Comparison of ENCODE assay signal across 1 cellular context in the genomic region with DNA sequence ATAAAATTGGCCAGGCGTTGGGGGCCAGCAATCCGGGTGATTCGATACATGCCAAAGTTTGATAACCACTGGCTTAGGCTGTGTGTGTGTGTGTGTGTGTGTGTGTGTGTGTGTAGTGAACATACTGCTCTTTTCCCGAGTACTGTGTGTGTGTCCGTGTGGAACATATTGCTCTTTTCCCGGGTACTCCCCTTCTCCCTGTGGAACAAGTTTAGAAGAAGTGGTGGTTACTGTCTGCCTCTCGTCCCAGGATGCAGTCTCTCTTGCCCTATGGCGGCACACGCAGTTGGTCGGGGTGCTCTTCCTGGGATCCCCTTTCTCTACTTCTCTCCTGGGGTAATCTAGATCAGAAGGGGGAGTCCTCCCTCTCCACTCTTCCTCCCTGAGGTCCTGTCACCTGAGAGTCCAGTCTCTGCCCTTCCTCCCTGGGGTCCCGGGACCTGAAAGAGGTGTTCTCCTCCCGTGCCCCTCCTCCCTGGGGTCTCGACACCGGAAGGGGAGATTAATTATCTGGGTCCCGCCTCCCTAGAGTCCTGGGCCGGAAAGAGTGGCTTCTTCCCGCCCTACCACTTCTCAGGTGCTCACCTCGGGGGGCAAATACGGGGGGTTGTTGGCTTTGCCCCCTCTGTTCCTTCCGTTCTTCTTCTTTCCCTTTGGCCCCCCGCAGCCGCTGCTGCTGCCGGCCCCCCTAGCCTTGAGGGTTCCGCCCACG.
TF ChIP-seq lines count a peak whose summit lies in the region.

No MANE protein-coding gene starts in this region.

TF ChIP-seq in A549, 52 proteins besides CTCF, POLR2A, EP300 and RAD21:
- TF ChIP-seq, protein P1, sequence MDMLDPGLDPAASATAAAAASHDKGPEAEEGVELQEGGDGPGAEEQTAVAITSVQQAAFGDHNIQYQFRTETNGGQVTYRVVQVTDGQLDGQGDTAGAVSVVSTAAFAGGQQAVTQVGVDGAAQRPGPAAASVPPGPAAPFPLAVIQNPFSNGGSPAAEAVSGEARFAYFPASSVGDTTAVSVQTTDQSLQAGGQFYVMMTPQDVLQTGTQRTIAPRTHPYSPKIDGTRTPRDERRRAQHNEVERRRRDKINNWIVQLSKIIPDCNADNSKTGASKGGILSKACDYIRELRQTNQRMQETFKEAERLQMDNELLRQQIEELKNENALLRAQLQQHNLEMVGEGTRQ (IDR thresholded peaks at IDR 0.05): no peak
- TF ChIP-seq HDAC2 (IDR thresholded peaks at IDR 0.05) (no peak), CEBPB (IDR thresholded peaks at IDR 0.05) (no peak), RFX5 (IDR thresholded peaks at IDR 0.05) (no peak), CHD4 (IDR thresholded peaks at IDR 0.05; ENCODE audit: borderline replicate concordance) (no peak), SMC3 (IDR thresholded peaks at IDR 0.05) (no peak), RCOR1 (IDR thresholded peaks at IDR 0.05; ENCODE audit: low read depth, low read length) (no peak), ZFP36 (IDR thresholded peaks at IDR 0.05; ENCODE audit: borderline replicate concordance, partially characterized antibody) (no peak), PHF8 (IDR thresholded peaks at IDR 0.05; ENCODE audit: borderline replicate concordance, low read depth) (no peak), ZNF302 (CRISPR knock-in tag; IDR thresholded peaks at IDR 0.05) (no peak), SREBF2 (IDR thresholded peaks at IDR 0.05) (no peak)
- TF ChIP-seq, protein P2, sequence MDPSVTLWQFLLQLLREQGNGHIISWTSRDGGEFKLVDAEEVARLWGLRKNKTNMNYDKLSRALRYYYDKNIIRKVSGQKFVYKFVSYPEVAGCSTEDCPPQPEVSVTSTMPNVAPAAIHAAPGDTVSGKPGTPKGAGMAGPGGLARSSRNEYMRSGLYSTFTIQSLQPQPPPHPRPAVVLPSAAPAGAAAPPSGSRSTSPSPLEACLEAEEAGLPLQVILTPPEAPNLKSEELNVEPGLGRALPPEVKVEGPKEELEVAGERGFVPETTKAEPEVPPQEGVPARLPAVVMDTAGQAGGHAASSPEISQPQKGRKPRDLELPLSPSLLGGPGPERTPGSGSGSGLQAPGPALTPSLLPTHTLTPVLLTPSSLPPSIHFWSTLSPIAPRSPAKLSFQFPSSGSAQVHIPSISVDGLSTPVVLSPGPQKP (IDR thresholded peaks at IDR 0.05; ENCODE audit: low read depth, low read length): no peak
- TF ChIP-seq, protein P3, sequence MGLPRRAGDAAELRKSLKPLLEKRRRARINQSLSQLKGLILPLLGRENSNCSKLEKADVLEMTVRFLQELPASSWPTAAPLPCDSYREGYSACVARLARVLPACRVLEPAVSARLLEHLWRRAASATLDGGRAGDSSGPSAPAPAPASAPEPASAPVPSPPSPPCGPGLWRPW (IDR thresholded peaks at IDR 0.05): no peak
- TF ChIP-seq, protein P4, sequence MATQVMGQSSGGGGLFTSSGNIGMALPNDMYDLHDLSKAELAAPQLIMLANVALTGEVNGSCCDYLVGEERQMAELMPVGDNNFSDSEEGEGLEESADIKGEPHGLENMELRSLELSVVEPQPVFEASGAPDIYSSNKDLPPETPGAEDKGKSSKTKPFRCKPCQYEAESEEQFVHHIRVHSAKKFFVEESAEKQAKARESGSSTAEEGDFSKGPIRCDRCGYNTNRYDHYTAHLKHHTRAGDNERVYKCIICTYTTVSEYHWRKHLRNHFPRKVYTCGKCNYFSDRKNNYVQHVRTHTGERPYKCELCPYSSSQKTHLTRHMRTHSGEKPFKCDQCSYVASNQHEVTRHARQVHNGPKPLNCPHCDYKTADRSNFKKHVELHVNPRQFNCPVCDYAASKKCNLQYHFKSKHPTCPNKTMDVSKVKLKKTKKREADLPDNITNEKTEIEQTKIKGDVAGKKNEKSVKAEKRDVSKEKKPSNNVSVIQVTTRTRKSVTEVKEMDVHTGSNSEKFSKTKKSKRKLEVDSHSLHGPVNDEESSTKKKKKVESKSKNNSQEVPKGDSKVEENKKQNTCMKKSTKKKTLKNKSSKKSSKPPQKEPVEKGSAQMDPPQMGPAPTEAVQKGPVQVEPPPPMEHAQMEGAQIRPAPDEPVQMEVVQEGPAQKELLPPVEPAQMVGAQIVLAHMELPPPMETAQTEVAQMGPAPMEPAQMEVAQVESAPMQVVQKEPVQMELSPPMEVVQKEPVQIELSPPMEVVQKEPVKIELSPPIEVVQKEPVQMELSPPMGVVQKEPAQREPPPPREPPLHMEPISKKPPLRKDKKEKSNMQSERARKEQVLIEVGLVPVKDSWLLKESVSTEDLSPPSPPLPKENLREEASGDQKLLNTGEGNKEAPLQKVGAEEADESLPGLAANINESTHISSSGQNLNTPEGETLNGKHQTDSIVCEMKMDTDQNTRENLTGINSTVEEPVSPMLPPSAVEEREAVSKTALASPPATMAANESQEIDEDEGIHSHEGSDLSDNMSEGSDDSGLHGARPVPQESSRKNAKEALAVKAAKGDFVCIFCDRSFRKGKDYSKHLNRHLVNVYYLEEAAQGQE (IDR thresholded peaks at IDR 0.05): no peak
- TF ChIP-seq, protein P5, sequence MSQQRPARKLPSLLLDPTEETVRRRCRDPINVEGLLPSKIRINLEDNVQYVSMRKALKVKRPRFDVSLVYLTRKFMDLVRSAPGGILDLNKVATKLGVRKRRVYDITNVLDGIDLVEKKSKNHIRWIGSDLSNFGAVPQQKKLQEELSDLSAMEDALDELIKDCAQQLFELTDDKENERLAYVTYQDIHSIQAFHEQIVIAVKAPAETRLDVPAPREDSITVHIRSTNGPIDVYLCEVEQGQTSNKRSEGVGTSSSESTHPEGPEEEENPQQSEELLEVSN (IDR thresholded peaks at IDR 0.05; ENCODE audit: borderline replicate concordance, low read depth): no peak
- TF ChIP-seq, protein P6, sequence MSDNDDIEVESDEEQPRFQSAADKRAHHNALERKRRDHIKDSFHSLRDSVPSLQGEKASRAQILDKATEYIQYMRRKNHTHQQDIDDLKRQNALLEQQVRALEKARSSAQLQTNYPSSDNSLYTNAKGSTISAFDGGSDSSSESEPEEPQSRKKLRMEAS (IDR thresholded peaks at IDR 0.05): no peak
TF ChIP-seq in A549: peak in this region for 0.
